In the genomic region with DNA sequence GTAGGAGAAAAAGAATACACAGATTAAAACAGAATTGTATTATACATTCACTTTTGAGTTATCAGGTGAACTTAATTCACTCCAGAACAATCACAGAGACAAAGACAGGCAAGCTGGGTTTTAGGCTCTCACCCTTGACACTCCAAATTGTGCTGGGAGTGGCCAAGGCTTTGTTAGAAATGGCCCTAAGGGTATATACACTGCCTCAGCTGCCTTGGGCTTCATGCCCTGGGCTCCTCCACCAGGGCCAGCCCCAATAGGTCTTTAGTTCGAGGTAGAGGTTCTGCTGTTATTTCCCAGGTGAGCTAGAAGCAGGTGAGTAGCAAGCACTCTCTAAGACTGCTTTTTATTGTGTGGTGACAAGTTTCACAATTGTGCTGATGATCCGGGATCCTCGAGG, we compare ENCODE assay signal across 1 cellular context.
TF ChIP-seq lines count a peak whose summit lies in the region.

No MANE protein-coding gene starts in this region.

TF ChIP-seq in endothelial cell of umbilical vein, 7 proteins besides CTCF, POLR2A, EP300 and RAD21 (continued from another document):
- TF ChIP-seq JUN (IDR thresholded peaks at IDR 0.05; ENCODE audit: borderline replicate concordance, insufficient read depth, insufficient read length, low read depth), result no peak
